In the genomic region with DNA sequence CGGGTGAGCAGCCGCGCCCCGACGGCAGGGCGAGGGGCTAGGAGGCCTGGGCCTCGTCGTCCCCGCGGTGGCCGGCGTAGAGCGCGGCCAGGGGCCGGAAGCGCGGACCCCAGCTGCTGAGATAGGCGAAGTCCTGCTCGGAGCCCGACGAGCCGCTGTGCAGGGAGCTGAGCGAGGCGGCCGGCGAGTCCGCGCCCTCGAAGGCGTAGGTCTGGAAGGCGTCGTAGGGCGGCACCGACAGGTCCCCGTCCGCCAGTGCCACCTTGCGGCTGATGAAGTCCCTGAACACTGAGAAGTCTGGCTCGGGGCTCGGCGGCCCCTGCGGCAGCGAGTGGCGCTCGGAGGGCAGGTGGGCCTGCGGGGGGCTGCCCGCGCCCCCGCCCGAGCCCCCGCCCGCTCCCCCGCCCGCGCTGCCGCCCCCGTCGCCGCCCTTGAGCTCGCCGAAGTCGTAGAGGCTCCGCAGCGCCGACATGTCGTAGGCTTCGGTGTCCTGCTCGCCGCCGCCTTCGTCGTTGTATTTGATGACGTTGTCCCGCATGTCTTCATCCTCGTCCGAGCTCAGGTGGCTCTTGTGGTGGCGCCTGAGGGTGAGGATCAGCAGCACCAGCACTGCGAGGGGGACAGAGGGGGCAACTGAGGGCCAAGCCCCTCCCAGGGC, we compare ENCODE assay signal across 1 cellular context.
TF ChIP-seq lines count a peak whose summit lies in the region.

No MANE protein-coding gene starts in this region.

TF ChIP-seq in WTC11, 78 proteins besides CTCF, POLR2A, EP300 and RAD21 (continued from another document):
- TF ChIP-seq, protein P1, sequence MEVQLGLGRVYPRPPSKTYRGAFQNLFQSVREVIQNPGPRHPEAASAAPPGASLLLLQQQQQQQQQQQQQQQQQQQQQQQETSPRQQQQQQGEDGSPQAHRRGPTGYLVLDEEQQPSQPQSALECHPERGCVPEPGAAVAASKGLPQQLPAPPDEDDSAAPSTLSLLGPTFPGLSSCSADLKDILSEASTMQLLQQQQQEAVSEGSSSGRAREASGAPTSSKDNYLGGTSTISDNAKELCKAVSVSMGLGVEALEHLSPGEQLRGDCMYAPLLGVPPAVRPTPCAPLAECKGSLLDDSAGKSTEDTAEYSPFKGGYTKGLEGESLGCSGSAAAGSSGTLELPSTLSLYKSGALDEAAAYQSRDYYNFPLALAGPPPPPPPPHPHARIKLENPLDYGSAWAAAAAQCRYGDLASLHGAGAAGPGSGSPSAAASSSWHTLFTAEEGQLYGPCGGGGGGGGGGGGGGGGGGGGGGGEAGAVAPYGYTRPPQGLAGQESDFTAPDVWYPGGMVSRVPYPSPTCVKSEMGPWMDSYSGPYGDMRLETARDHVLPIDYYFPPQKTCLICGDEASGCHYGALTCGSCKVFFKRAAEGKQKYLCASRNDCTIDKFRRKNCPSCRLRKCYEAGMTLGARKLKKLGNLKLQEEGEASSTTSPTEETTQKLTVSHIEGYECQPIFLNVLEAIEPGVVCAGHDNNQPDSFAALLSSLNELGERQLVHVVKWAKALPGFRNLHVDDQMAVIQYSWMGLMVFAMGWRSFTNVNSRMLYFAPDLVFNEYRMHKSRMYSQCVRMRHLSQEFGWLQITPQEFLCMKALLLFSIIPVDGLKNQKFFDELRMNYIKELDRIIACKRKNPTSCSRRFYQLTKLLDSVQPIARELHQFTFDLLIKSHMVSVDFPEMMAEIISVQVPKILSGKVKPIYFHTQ (CRISPR knock-in tag; IDR thresholded peaks at IDR 0.05), result no peak
- TF ChIP-seq, protein P2, sequence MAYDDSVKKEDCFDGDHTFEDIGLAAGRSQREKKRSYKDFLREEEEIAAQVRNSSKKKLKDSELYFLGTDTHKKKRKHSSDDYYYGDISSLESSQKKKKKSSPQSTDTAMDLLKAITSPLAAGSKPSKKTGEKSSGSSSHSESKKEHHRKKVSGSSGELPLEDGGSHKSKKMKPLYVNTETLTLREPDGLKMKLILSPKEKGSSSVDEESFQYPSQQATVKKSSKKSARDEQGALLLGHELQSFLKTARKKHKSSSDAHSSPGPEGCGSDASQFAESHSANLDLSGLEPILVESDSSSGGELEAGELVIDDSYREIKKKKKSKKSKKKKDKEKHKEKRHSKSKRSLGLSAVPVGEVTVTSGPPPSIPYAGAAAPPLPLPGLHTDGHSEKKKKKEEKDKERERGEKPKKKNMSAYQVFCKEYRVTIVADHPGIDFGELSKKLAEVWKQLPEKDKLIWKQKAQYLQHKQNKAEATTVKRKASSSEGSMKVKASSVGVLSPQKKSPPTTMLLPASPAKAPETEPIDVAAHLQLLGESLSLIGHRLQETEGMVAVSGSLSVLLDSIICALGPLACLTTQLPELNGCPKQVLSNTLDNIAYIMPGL (CRISPR knock-in tag; IDR thresholded peaks at IDR 0.05), result peak; percentile 67; the same call in 1 of the 2 replicates
- TF ChIP-seq, protein P3, sequence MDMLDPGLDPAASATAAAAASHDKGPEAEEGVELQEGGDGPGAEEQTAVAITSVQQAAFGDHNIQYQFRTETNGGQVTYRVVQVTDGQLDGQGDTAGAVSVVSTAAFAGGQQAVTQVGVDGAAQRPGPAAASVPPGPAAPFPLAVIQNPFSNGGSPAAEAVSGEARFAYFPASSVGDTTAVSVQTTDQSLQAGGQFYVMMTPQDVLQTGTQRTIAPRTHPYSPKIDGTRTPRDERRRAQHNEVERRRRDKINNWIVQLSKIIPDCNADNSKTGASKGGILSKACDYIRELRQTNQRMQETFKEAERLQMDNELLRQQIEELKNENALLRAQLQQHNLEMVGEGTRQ (CRISPR knock-in tag; IDR thresholded peaks at IDR 0.05), result no peak
- TF ChIP-seq SMAD3 (CRISPR knock-in tag; IDR thresholded peaks at IDR 0.05; ENCODE audit: borderline replicate concordance) (no peak), ZNF121 (CRISPR knock-in tag; IDR thresholded peaks at IDR 0.05) (no peak), NFATC4 (CRISPR knock-in tag; IDR thresholded peaks at IDR 0.05) (no peak), FOXK1 (CRISPR knock-in tag; IDR thresholded peaks at IDR 0.05) (0 out of 2 replicates have a peak, but pooled peaks have one; percentile 46), MXD4 (CRISPR knock-in tag; IDR thresholded peaks at IDR 0.05; ENCODE audit: borderline replicate concordance) (no peak), SP1 (CRISPR knock-in tag; conservative IDR thresholded peaks at IDR 0.05) (0 out of 2 replicates have a peak, but pooled peaks have one; percentile 32)
- TF ChIP-seq, protein P4, sequence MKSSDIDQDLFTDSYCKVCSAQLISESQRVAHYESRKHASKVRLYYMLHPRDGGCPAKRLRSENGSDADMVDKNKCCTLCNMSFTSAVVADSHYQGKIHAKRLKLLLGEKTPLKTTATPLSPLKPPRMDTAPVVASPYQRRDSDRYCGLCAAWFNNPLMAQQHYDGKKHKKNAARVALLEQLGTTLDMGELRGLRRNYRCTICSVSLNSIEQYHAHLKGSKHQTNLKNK (CRISPR knock-in tag; IDR thresholded peaks at IDR 0.05), result no peak
